In genomic region chr6:146267447-146267846, GRCh38 we compare ENCODE assay signal across 1 cellular context.
A peak's percentile ranks its signal among the peaks of the same experiment; 100 is the strongest.
TF ChIP-seq lines count a peak whose summit lies in the region.

No MANE protein-coding gene starts in this region.

TF ChIP-seq in HEK293, 187 proteins besides CTCF, POLR2A, EP300 and RAD21 (continued from another document):
- TF ChIP-seq, protein P1, sequence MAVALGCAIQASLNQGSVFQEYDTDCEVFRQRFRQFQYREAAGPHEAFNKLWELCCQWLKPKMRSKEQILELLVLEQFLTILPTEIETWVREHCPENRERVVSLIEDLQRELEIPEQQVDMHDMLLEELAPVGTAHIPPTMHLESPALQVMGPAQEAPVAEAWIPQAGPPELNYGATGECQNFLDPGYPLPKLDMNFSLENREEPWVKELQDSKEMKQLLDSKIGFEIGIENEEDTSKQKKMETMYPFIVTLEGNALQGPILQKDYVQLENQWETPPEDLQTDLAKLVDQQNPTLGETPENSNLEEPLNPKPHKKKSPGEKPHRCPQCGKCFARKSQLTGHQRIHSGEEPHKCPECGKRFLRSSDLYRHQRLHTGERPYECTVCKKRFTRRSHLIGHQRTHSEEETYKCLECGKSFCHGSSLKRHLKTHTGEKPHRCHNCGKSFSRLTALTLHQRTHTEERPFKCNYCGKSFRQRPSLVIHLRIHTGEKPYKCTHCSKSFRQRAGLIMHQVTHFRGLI (tag by site-specific recombination; IDR thresholded peaks at IDR 0.05), result peak; percentile 88
- TF ChIP-seq ZNF549 (tag by site-specific recombination; IDR thresholded peaks at IDR 0.05), result no peak
